Comparison of ENCODE assay signal across 1 cellular context in the genomic region with DNA sequence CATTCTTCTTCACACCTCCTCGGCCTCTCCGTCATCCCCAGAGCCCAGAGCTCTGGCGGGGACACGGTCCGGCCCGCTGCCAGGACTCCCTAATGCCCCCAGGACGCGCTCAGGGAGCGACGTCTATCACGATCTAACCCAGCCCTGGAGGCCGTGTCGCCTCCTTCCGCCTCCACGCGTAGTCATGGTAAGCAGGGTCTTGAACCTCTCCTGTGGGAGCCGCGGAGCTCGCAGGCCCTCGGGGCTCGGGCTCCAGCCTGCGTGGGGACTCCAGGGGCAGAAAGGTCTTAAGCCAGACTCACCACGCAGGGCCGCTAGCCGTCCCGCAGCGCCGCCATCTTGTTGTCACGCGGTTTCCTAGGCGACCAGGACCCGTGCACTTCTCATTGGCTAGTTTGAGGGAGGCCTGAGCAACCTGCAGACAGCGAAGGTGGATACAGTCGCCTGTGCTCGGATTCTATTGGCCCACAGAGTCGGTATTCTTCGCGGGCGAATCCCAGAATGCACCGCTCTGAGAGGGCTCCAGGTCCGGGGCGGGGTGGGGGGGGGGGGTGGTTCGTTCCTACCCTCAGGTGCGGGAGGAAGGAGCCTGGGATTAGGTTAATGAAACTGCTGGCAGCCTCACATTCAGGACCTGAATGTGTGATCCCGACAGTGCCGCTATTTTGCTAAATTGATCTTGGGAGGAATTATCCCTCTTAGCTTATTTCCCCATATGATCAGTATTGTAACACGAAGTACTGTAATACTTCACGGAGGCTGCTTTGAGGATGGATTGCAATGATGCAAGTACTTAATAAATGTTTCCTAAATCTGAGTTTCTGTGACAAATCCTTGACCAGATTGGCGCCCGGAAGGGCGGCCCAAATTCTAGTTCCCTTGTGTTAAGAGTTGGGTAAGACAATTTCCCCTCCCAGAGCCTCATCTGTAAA.
A peak's percentile ranks its signal among the peaks of the same experiment; 100 is the strongest.
TF ChIP-seq lines count a peak whose summit lies in the region.

A gene with protein sequence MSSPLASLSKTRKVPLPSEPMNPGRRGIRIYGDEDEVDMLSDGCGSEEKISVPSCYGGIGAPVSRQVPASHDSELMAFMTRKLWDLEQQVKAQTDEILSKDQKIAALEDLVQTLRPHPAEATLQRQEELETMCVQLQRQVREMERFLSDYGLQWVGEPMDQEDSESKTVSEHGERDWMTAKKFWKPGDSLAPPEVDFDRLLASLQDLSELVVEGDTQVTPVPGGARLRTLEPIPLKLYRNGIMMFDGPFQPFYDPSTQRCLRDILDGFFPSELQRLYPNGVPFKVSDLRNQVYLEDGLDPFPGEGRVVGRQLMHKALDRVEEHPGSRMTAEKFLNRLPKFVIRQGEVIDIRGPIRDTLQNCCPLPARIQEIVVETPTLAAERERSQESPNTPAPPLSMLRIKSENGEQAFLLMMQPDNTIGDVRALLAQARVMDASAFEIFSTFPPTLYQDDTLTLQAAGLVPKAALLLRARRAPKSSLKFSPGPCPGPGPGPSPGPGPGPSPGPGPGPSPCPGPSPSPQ (minus strand): TSS at position 347 of the 932 bp plus-strand sequence. CDS start 3,753 bp downstream, outside the sequence.

TF ChIP-seq in K562, 482 proteins besides CTCF, POLR2A, EP300 and RAD21 (continued from another document and continues in another):
- TF ChIP-seq ZBTB7A (IDR thresholded peaks at IDR 0.05; ENCODE audit: borderline replicate concordance, control insufficient read depth, low read depth, low read length), result 0 out of 2 replicates have a peak, but pooled peaks have one; percentile 36
- no peak for TF ChIP-seq RBM14 (IDR thresholded peaks at IDR 0.05; ENCODE audit: borderline replicate concordance, insufficient read depth, low read depth, low read length)
- TF ChIP-seq SP2 (IDR thresholded peaks at IDR 0.05; ENCODE audit: extremely low read depth, low read depth, low read length, poor library complexity, severe bottlenecking), result peak; percentile 14
- TF ChIP-seq L3MBTL2 (IDR thresholded peaks at IDR 0.05), result peak; percentile 61
- TF ChIP-seq, protein P1, sequence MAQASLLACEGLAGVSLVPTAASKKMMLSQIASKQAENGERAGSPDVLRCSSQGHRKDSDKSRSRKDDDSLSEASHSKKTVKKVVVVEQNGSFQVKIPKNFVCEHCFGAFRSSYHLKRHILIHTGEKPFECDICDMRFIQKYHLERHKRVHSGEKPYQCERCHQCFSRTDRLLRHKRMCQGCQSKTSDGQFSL (CRISPR knock-in tag; IDR thresholded peaks at IDR 0.05), result peak; percentile 26; the same call in 1 of the 2 replicates
- TF ChIP-seq, protein P1 (tag; IDR thresholded peaks at IDR 0.05), result peak in 1 of 2 experiments; percentile 96; a peak in 2 of 4 replicates
- peak in 1 of 2 experiments; percentile 24; a peak in 1 of 4 replicates for TF ChIP-seq TBL1XR1 (IDR thresholded peaks at IDR 0.05; ENCODE audit: low read length in 2 of 2)
- TF ChIP-seq, protein P2, sequence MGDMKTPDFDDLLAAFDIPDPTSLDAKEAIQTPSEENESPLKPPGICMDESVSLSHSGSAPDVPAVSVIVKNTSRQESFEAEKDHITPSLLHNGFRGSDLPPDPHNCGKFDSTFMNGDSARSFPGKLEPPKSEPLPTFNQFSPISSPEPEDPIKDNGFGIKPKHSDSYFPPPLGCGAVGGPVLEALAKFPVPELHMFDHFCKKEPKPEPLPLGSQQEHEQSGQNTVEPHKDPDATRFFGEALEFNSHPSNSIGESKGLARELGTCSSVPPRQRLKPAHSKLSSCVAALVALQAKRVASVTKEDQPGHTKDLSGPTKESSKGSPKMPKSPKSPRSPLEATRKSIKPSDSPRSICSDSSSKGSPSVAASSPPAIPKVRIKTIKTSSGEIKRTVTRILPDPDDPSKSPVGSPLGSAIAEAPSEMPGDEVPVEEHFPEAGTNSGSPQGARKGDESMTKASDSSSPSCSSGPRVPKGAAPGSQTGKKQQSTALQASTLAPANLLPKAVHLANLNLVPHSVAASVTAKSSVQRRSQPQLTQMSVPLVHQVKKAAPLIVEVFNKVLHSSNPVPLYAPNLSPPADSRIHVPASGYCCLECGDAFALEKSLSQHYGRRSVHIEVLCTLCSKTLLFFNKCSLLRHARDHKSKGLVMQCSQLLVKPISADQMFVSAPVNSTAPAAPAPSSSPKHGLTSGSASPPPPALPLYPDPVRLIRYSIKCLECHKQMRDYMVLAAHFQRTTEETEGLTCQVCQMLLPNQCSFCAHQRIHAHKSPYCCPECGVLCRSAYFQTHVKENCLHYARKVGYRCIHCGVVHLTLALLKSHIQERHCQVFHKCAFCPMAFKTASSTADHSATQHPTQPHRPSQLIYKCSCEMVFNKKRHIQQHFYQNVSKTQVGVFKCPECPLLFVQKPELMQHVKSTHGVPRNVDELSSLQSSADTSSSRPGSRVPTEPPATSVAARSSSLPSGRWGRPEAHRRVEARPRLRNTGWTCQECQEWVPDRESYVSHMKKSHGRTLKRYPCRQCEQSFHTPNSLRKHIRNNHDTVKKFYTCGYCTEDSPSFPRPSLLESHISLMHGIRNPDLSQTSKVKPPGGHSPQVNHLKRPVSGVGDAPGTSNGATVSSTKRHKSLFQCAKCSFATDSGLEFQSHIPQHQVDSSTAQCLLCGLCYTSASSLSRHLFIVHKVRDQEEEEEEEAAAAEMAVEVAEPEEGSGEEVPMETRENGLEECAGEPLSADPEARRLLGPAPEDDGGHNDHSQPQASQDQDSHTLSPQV (IDR thresholded peaks at IDR 0.05), result no peak; the same call in 1 of the 2 replicates
- TF ChIP-seq, protein P3, sequence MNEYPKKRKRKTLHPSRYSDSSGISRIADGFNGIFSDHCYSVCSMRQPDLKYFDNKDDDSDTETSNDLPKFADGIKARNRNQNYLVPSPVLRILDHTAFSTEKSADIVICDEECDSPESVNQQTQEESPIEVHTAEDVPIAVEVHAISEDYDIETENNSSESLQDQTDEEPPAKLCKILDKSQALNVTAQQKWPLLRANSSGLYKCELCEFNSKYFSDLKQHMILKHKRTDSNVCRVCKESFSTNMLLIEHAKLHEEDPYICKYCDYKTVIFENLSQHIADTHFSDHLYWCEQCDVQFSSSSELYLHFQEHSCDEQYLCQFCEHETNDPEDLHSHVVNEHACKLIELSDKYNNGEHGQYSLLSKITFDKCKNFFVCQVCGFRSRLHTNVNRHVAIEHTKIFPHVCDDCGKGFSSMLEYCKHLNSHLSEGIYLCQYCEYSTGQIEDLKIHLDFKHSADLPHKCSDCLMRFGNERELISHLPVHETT (CRISPR knock-in tag; conservative IDR thresholded peaks at IDR 0.05 in 1 of 2, IDR thresholded peaks at IDR 0.05 in 1 of 2), result 0 out of 4 replicates have a peak, but pooled peaks of 1 of the 2 experiments have one; percentile 20
- TF ChIP-seq SUPT5H (IDR thresholded peaks at IDR 0.05), result peak; percentile 55; the same call in 1 of the 2 replicates
- peak; percentile 99 for TF ChIP-seq MXI1 (IDR thresholded peaks at IDR 0.05; ENCODE audit: low read depth, low read length)
- TF ChIP-seq, protein P4, sequence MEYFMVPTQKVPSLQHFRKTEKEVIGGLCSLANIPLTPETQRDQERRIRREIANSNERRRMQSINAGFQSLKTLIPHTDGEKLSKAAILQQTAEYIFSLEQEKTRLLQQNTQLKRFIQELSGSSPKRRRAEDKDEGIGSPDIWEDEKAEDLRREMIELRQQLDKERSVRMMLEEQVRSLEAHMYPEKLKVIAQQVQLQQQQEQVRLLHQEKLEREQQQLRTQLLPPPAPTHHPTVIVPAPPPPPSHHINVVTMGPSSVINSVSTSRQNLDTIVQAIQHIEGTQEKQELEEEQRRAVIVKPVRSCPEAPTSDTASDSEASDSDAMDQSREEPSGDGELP (CRISPR knock-in tag; IDR thresholded peaks at IDR 0.05; ENCODE audit: borderline replicate concordance), result peak; percentile 70; the same call in 1 of the 2 replicates
- TF ChIP-seq, protein P5, sequence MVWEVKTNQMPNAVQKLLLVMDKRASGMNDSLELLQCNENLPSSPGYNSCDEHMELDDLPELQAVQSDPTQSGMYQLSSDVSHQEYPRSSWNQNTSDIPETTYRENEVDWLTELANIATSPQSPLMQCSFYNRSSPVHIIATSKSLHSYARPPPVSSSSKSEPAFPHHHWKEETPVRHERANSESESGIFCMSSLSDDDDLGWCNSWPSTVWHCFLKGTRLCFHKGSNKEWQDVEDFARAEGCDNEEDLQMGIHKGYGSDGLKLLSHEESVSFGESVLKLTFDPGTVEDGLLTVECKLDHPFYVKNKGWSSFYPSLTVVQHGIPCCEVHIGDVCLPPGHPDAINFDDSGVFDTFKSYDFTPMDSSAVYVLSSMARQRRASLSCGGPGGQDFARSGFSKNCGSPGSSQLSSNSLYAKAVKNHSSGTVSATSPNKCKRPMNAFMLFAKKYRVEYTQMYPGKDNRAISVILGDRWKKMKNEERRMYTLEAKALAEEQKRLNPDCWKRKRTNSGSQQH (CRISPR knock-in tag; IDR thresholded peaks at IDR 0.05), result 0 out of 2 replicates have a peak, but pooled peaks have one; percentile 71
- no peak for TF ChIP-seq ZNF133 (CRISPR knock-in tag; IDR thresholded peaks at IDR 0.05)
- no peak for TF ChIP-seq BCL6 (CRISPR knock-in tag; IDR thresholded peaks at IDR 0.05)
- no peak for TF ChIP-seq ZNF217 (CRISPR knock-in tag; IDR thresholded peaks at IDR 0.05)
- TF ChIP-seq RBFOX2 (IDR thresholded peaks at IDR 0.05; ENCODE audit: low read depth, low read length), result peak; percentile 79
- peak; percentile 27; the same call in 1 of the 2 replicates for TF ChIP-seq ETV1 (tag; conservative IDR thresholded peaks at IDR 0.05; ENCODE audit: low read depth)
- TF ChIP-seq ZNF507 (tag; conservative IDR thresholded peaks at IDR 0.05), result no peak
- TF ChIP-seq, protein P6, sequence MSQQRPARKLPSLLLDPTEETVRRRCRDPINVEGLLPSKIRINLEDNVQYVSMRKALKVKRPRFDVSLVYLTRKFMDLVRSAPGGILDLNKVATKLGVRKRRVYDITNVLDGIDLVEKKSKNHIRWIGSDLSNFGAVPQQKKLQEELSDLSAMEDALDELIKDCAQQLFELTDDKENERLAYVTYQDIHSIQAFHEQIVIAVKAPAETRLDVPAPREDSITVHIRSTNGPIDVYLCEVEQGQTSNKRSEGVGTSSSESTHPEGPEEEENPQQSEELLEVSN (IDR thresholded peaks at IDR 0.05; ENCODE audit: borderline replicate concordance in 1 of 2, extremely low read depth in 1 of 2, insufficient read depth in 1 of 2, insufficient read length in 1 of 2, low read depth in 1 of 2, low read length in 1 of 2, poor library complexity in 1 of 2, severe bottlenecking in 1 of 2), result peak; percentile 40 to 70
- peak; percentile 73 for TF ChIP-seq ZNF143 (CRISPR knock-in tag; IDR thresholded peaks at IDR 0.05)
- TF ChIP-seq, protein P7, sequence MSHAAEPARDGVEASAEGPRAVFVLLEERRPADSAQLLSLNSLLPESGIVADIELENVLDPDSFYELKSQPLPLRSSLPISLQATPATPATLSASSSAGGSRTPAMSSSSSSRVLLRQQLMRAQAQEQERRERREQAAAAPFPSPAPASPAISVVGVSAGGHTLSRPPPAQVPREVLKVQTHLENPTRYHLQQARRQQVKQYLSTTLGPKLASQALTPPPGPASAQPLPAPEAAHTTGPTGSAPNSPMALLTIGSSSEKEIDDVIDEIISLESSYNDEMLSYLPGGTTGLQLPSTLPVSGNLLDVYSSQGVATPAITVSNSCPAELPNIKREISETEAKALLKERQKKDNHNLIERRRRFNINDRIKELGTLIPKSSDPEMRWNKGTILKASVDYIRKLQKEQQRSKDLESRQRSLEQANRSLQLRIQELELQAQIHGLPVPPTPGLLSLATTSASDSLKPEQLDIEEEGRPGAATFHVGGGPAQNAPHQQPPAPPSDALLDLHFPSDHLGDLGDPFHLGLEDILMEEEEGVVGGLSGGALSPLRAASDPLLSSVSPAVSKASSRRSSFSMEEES (CRISPR knock-in tag; IDR thresholded peaks at IDR 0.05), result peak; percentile 24; the same call in 1 of the 2 replicates
- TF ChIP-seq BHLHE40 (IDR thresholded peaks at IDR 0.05; ENCODE audit: low read length), result peak; percentile 97
- TF ChIP-seq, protein P8, sequence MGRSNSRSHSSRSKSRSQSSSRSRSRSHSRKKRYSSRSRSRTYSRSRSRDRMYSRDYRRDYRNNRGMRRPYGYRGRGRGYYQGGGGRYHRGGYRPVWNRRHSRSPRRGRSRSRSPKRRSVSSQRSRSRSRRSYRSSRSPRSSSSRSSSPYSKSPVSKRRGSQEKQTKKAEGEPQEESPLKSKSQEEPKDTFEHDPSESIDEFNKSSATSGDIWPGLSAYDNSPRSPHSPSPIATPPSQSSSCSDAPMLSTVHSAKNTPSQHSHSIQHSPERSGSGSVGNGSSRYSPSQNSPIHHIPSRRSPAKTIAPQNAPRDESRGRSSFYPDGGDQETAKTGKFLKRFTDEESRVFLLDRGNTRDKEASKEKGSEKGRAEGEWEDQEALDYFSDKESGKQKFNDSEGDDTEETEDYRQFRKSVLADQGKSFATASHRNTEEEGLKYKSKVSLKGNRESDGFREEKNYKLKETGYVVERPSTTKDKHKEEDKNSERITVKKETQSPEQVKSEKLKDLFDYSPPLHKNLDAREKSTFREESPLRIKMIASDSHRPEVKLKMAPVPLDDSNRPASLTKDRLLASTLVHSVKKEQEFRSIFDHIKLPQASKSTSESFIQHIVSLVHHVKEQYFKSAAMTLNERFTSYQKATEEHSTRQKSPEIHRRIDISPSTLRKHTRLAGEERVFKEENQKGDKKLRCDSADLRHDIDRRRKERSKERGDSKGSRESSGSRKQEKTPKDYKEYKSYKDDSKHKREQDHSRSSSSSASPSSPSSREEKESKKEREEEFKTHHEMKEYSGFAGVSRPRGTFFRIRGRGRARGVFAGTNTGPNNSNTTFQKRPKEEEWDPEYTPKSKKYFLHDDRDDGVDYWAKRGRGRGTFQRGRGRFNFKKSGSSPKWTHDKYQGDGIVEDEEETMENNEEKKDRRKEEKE (IDR thresholded peaks at IDR 0.05; ENCODE audit: borderline replicate concordance in 1 of 2, control insufficient read depth in 1 of 2, low read depth in 2 of 2, low read length in 1 of 2), result no peak
- TF ChIP-seq, protein P9, sequence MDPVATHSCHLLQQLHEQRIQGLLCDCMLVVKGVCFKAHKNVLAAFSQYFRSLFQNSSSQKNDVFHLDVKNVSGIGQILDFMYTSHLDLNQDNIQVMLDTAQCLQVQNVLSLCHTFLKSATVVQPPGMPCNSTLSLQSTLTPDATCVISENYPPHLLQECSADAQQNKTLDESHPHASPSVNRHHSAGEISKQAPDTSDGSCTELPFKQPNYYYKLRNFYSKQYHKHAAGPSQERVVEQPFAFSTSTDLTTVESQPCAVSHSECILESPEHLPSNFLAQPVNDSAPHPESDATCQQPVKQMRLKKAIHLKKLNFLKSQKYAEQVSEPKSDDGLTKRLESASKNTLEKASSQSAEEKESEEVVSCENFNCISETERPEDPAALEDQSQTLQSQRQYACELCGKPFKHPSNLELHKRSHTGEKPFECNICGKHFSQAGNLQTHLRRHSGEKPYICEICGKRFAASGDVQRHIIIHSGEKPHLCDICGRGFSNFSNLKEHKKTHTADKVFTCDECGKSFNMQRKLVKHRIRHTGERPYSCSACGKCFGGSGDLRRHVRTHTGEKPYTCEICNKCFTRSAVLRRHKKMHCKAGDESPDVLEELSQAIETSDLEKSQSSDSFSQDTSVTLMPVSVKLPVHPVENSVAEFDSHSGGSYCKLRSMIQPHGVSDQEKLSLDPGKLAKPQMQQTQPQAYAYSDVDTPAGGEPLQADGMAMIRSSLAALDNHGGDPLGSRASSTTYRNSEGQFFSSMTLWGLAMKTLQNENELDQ (CRISPR knock-in tag; IDR thresholded peaks at IDR 0.05; ENCODE audit: borderline replicate concordance), result no peak
- TF ChIP-seq TOE1 (IDR thresholded peaks at IDR 0.05; ENCODE audit: borderline replicate concordance), result peak; percentile 36; the same call in 1 of the 2 replicates
- TF ChIP-seq TOE1 (CRISPR knock-in tag; IDR thresholded peaks at IDR 0.05; ENCODE audit: borderline replicate concordance, low read depth), result no peak
